In the genomic region with DNA sequence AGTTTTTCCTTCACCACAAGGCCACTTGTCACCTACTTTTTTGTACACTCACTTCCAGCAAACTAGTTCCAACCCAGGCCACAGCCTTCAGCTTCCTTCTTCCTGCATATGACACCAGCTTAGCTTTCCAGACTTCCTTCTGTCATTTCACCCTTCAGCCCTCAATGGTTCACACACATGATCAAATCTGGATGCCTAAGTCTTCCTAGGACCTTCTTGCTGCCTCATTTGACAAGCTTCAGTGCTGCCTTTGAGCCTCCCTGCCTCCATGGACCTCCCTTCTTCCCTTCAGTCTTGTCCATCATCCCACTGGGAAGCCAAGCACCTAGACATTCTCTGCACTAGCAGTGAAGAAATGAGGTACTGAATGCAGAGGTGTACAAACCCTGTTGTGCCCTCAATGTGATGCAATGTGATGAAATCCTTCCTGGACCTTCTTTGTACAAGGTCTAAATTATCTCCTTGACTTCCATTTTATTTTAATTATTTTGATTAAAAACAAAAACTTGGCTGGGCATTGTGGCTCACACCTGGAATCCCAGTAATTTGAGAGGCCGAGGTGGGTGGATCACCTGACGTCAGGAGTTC, we compare ENCODE assay signal across 15 cellular contexts. TPM values are rescaled to one million over a fixed set of nuclear protein-coding genes. Genes with fewer than 3 reads are reported as not detected.
DNase-seq lines count a peak whose midpoint lies in the region; ATAC-seq and TF ChIP-seq lines count a peak whose summit lies in the region.
"Had no signal": no experiment of that assay in that cellular context is flagged by ENCODE, and none has a peak within 500 bp of the region (broad histone marks: within the 10 kb centered on the region; RNA-seq: fewer than 3 reads in every experiment).

No MANE protein-coding gene starts in this region.

- H3K4me3 Mint-ChIP-seq in CD4-positive, alpha-beta T cell = no peak overlapping the region
- no peak overlapping the region for H3K4me3 Mint-ChIP-seq in activated T-helper 2 cell treated with anti-CD3 and anti-CD28 coated beads, Interferon-gamma antibody, Interleukin-2, Interleukin-4, amounts not matched to agents 10 μg/mL and 5 μg/mL and 100 μg/mL, durations not matched to agents 14 hours and 24 hours and 36 hours (ENCODE audit: low read depth)
- peak overlapping the region in 1 of 10 donors; percentile 23 for H3K4me3 Mint-ChIP-seq in naive thymus-derived CD4-positive, alpha-beta T cell

- 91 to 100% methylated on average over 2 of the region's 2 CpGs for WGBS in thyroid gland, 2 donors

- intact Hi-C loops in CD4-positive, alpha-beta T cell (cut with DNase I, micrococcal nuclease) = no loop called here
- intact Hi-C loops in activated T-helper 2 cell treated with anti-CD3 and anti-CD28 coated beads, Interferon-gamma antibody, Interleukin-2, Interleukin-4, amounts not matched to agents 10 μg/mL and 5 μg/mL and 100 μg/mL, durations not matched to agents 14 hours and 24 hours and 36 hours (cut with micrococcal nuclease) = no loop called here
- intact Hi-C loops in naive thymus-derived CD4-positive, alpha-beta T cell (cut with micrococcal nuclease) = no loop called here
- intact Hi-C loops in thyroid gland (cut with DNase I) = no loop called here

- H3K4me1 Mint-ChIP-seq in CD4-positive, alpha-beta T cell (ENCODE audit: low read depth) = peaks cover 52% of the 10 kb centered on the region
- peaks cover 40% of the 10 kb centered on the region for H3K4me1 Mint-ChIP-seq in activated T-helper 2 cell treated with anti-CD3 and anti-CD28 coated beads, Interferon-gamma antibody, Interleukin-2, Interleukin-4, amounts not matched to agents 10 μg/mL and 5 μg/mL and 100 μg/mL, durations not matched to agents 14 hours and 24 hours and 36 hours (ENCODE audit: low read depth)
- H3K4me1 Mint-ChIP-seq in naive thymus-derived CD4-positive, alpha-beta T cell = peaks cover 40 to 69% (median 68%) of the 10 kb centered on the region in 7 donors

- no peaks in the 10 kb centered on the region for H3K27me3 ChIP-seq in CD4-positive, alpha-beta T cell (ENCODE audit: control insufficient read depth, insufficient read depth, low read length)
- no peaks in the 10 kb centered on the region for H3K27me3 ChIP-seq in naive thymus-derived CD4-positive, alpha-beta T cell (ENCODE audit: control insufficient read depth in 2 of 2, insufficient read depth in 2 of 2, low read length in 2 of 2)
- no peaks in the 10 kb centered on the region for H3K27me3 ChIP-seq in thyroid gland
- H3K27me3 ChIP-seq: ascending aorta, colonic mucosa had no signal

- H3K27ac Mint-ChIP-seq in CD4-positive, alpha-beta T cell = peak overlapping the region; percentile 76
- H3K27ac Mint-ChIP-seq in activated T-helper 2 cell treated with anti-CD3 and anti-CD28 coated beads, Interferon-gamma antibody, Interleukin-2, Interleukin-4, amounts not matched to agents 10 μg/mL and 5 μg/mL and 100 μg/mL, durations not matched to agents 14 hours and 24 hours and 36 hours = peak overlapping the region; percentile 74
- H3K27ac Mint-ChIP-seq in naive thymus-derived CD4-positive, alpha-beta T cell = peak overlapping the region in 5 of 9 donors; percentile 3 to 62 (median 48)

- TF ChIP-seq POLR2A in thyroid gland (IDR thresholded peaks at IDR 0.05) = no peak

- ATAC-seq in CD4-positive, alpha-beta T cell (ENCODE audit: poor library complexity) = no peak
- ATAC-seq in naive thymus-derived CD4-positive, alpha-beta T cell = no peak
- no peak for ATAC-seq in HG02623 (IDR thresholded peaks at IDR 0.05; ENCODE audit: unreplicated experiment)

- H3K4me1 ChIP-seq in HEK293 (ENCODE audit: control insufficient read depth, insufficient read depth, low read length) (no peaks in the 10 kb centered on the region), thyroid gland (peaks cover 12% of the 10 kb centered on the region in 2 donors)
- H3K4me1 ChIP-seq in naive thymus-derived CD4-positive, alpha-beta T cell (ENCODE audit: control insufficient read depth in 2 of 2, insufficient read depth in 2 of 2, low read length in 2 of 2) = peaks cover 24 to 42% of the 10 kb centered on the region in 2 donors

- CTCF ChIA-PET in CD4-positive, alpha-beta T cell (lab: Charles Lee) = no interaction called here
- CTCF ChIA-PET in HEK293 (lab: Yijun Ruan, JAX) = interaction anchor here (0.6 kb wide), 1 partner anchor 86 kb away, joined by 3 read pairs; no protein-coding TSS in a partner anchor
- CTCF ChIA-PET in naive thymus-derived CD4-positive, alpha-beta T cell (lab: Charles Lee) = no interaction called here

- DNase-seq in CD4-positive, alpha-beta T cell = no peak
- no peak for DNase-seq in activated T-helper 2 cell treated with anti-CD3 and anti-CD28 coated beads, Interferon-gamma antibody, Interleukin-2, Interleukin-4, amounts not matched to agents 10 μg/mL and 5 μg/mL and 100 μg/mL, durations not matched to agents 14 hours and 24 hours and 36 hours (ENCODE audit: low spot score)
- no peak for DNase-seq in naive thymus-derived CD4-positive, alpha-beta T cell
- DNase-seq in thyroid gland = no peak
- no peak for DNase-seq in NCI-H2107 (lab: John Stamatoyannopoulos, UW)
- DNase-seq: colonic mucosa, DMS79, NCI-H1694 treated with DMSO at 0.1 percent for 48 hours, NCI-H446 treated with DMSO at 0.1 percent for 48 hours, retina had no signal

- H3K36me3 ChIP-seq in HEK293 (ENCODE audit: control insufficient read depth in 2 of 2, insufficient read depth in 1 of 2, low read length in 2 of 2) (peaks cover 0 to 46% of the 10 kb centered on the region in 2 experiments), thyroid gland (peaks cover 38 to 40% of the 10 kb centered on the region in 2 donors)
- H3K36me3 ChIP-seq in naive thymus-derived CD4-positive, alpha-beta T cell (ENCODE audit: control insufficient read depth in 2 of 3, insufficient read depth in 3 of 3, low read length in 3 of 3) = peaks cover 40 to 64% (median 40%) of the 10 kb centered on the region in 3 experiments

- no peaks in the 10 kb centered on the region for H3K9me3 ChIP-seq in CD4-positive, alpha-beta T cell (ENCODE audit: control insufficient read depth, low read length)
- no peaks in the 10 kb centered on the region for H3K9me3 ChIP-seq in HEK293 (ENCODE audit: control insufficient read depth, insufficient read depth, low read depth, low read length)
- no peaks in the 10 kb centered on the region for H3K9me3 ChIP-seq in naive thymus-derived CD4-positive, alpha-beta T cell (ENCODE audit: control insufficient read depth in 2 of 3, low read length in 3 of 3)
- no peaks in the 10 kb centered on the region for H3K9me3 ChIP-seq in thyroid gland
- H3K9me3 ChIP-seq: ascending aorta; BLaER1 treated with 17β-estradiol and CSF1 and Interleukin-3, amounts not matched to agents 10 nM and 100 nM; colonic mucosa had no signal

- no peak for TF ChIP-seq CTCF in CD4-positive, alpha-beta T cell (IDR thresholded peaks at IDR 0.05)
- TF ChIP-seq CTCF in HEK293 (tag by site-specific recombination; IDR thresholded peaks at IDR 0.05) (no peak), thyroid gland (IDR thresholded peaks at IDR 0.05) (no peak)

- no peaks in the 10 kb centered on the region for H3K27me3 Mint-ChIP-seq in CD4-positive, alpha-beta T cell
- H3K27me3 Mint-ChIP-seq in activated T-helper 2 cell treated with anti-CD3 and anti-CD28 coated beads, Interferon-gamma antibody, Interleukin-2, Interleukin-4, amounts not matched to agents 10 μg/mL and 5 μg/mL and 100 μg/mL, durations not matched to agents 14 hours and 24 hours and 36 hours (ENCODE audit: low read depth) = no peaks in the 10 kb centered on the region
- H3K27me3 Mint-ChIP-seq in naive thymus-derived CD4-positive, alpha-beta T cell = no peaks in the 10 kb centered on the region

- H3K9me3 Mint-ChIP-seq in CD4-positive, alpha-beta T cell = no peaks in the 10 kb centered on the region
- H3K9me3 Mint-ChIP-seq in activated T-helper 2 cell treated with anti-CD3 and anti-CD28 coated beads, Interferon-gamma antibody, Interleukin-2, Interleukin-4, amounts not matched to agents 10 μg/mL and 5 μg/mL and 100 μg/mL, durations not matched to agents 14 hours and 24 hours and 36 hours = no peaks in the 10 kb centered on the region
- H3K9me3 Mint-ChIP-seq in naive thymus-derived CD4-positive, alpha-beta T cell = no peaks in the 10 kb centered on the region

- peaks cover 69% of the 10 kb centered on the region for H3K36me3 Mint-ChIP-seq in CD4-positive, alpha-beta T cell (ENCODE audit: low read depth)
- peaks cover 86% of the 10 kb centered on the region for H3K36me3 Mint-ChIP-seq in activated T-helper 2 cell treated with anti-CD3 and anti-CD28 coated beads, Interferon-gamma antibody, Interleukin-2, Interleukin-4, amounts not matched to agents 10 μg/mL and 5 μg/mL and 100 μg/mL, durations not matched to agents 14 hours and 24 hours and 36 hours (ENCODE audit: low read depth)
- H3K36me3 Mint-ChIP-seq in naive thymus-derived CD4-positive, alpha-beta T cell = peaks cover 5 to 55% (median 34%) of the 10 kb centered on the region in 5 donors

- POLR2A ChIA-PET in CD4-positive, alpha-beta T cell (lab: Charles Lee) = no interaction called here
- POLR2A ChIA-PET in HEK293 (lab: Yijun Ruan, JAX) = no interaction called here
- POLR2A ChIA-PET in naive thymus-derived CD4-positive, alpha-beta T cell (lab: Charles Lee) = interaction anchor here (1.2 kb wide), 1 partner anchor 28 kb away, joined by 3 read pairs; no protein-coding TSS in a partner anchor

- H3K4me3 ChIP-seq in HEK293 (ENCODE audit: low read depth, low read length) = no peak overlapping the region
- no peak overlapping the region for H3K4me3 ChIP-seq in naive thymus-derived CD4-positive, alpha-beta T cell (ENCODE audit: low read length)
- H3K4me3 ChIP-seq in thyroid gland (replicated peaks in 1 of 3) = no peak overlapping the region
- H3K4me3 ChIP-seq: ascending aorta; BLaER1 treated with 17β-estradiol and CSF1 and Interleukin-3, amounts not matched to agents 10 nM and 100 nM; colonic mucosa; lung had no signal

- H3K27ac ChIP-seq in CD4-positive, alpha-beta T cell (ENCODE audit: low read depth, low read length) = no peak overlapping the region
- H3K27ac ChIP-seq in HEK293 (ENCODE audit: extremely low read depth, low read depth, low read length) (no peak overlapping the region), thyroid gland (no peak overlapping the region)
- no peak overlapping the region for H3K27ac ChIP-seq in naive thymus-derived CD4-positive, alpha-beta T cell (ENCODE audit: low read depth, low read length)
- H3K27ac ChIP-seq: ascending aorta, colonic mucosa had no signal

RNA-seq across cellular contexts. Expression of a gene that starts 4.3 kb away (rescaled TPM):
- total RNA-seq in CD4-positive, alpha-beta T cell = 100 to 1,000 TPM; 105 to 107 TPM
- 20.0 and 28.2 TPM in 2 replicates for total RNA-seq in activated T-helper 2 cell treated with anti-CD3 and anti-CD28 coated beads, Interferon-gamma antibody, Interleukin-2, Interleukin-4, amounts not matched to agents 10 μg/mL and 5 μg/mL and 100 μg/mL, durations not matched to agents 14 hours and 24 hours and 36 hours
- total RNA-seq in naive thymus-derived CD4-positive, alpha-beta T cell = 10 to 100 TPM; 20.3 to 80.5 (median 68.6) TPM
- polyA plus RNA-seq in naive thymus-derived CD4-positive, alpha-beta T cell = 10 to 100 TPM in 1 of 2 donors, 1 to 10 TPM in 1; 4.4 to 10.7 TPM
- 1 to 10 TPM; 4.1 to 7.1 (median 5.4) TPM for total RNA-seq in thyroid gland

RNA-seq across cellular contexts. Expression of a gene that starts 6.6 kb away (rescaled TPM):
- total RNA-seq in CD4-positive, alpha-beta T cell = 100 to 1,000 TPM; 248 to 262 TPM
- total RNA-seq in activated T-helper 2 cell treated with anti-CD3 and anti-CD28 coated beads, Interferon-gamma antibody, Interleukin-2, Interleukin-4, amounts not matched to agents 10 μg/mL and 5 μg/mL and 100 μg/mL, durations not matched to agents 14 hours and 24 hours and 36 hours = 124 and 129 TPM in 2 replicates
- total RNA-seq in naive thymus-derived CD4-positive, alpha-beta T cell = 100 to 1,000 TPM; 133 to 337 (median 189) TPM
- 100 to 1,000 TPM in 1 of 2 donors, 10 to 100 TPM in 1; 73.3 to 110 TPM for polyA plus RNA-seq in naive thymus-derived CD4-positive, alpha-beta T cell
- 10 to 100 TPM; 55.1 to 92.3 (median 70.0) TPM for total RNA-seq in thyroid gland

RNA-seq across cellular contexts. Expression of a gene that starts 20.3 kb away (rescaled TPM):
- total RNA-seq in CD4-positive, alpha-beta T cell = 10 to 100 TPM; 46.0 to 57.8 TPM
- total RNA-seq in activated T-helper 2 cell treated with anti-CD3 and anti-CD28 coated beads, Interferon-gamma antibody, Interleukin-2, Interleukin-4, amounts not matched to agents 10 μg/mL and 5 μg/mL and 100 μg/mL, durations not matched to agents 14 hours and 24 hours and 36 hours = 80.4 and 92.0 TPM in 2 replicates
- 100 to 1,000 TPM in 1 of 5 experiments, 10 to 100 TPM in 4; 64.0 to 151 (median 95.4) TPM for total RNA-seq in naive thymus-derived CD4-positive, alpha-beta T cell
- polyA plus RNA-seq in naive thymus-derived CD4-positive, alpha-beta T cell = 10 to 100 TPM; 40.9 to 48.1 TPM
- 100 to 1,000 TPM in 1 of 4 donors, 10 to 100 TPM in 3; 30.6 to 106 (median 67.6) TPM for total RNA-seq in thyroid gland

RNA-seq across cellular contexts. Expression of a gene that starts 21.0 kb away (rescaled TPM):
- total RNA-seq in CD4-positive, alpha-beta T cell = 10 to 100 TPM; 36.6 to 37.9 TPM
- total RNA-seq in activated T-helper 2 cell treated with anti-CD3 and anti-CD28 coated beads, Interferon-gamma antibody, Interleukin-2, Interleukin-4, amounts not matched to agents 10 μg/mL and 5 μg/mL and 100 μg/mL, durations not matched to agents 14 hours and 24 hours and 36 hours = 77.0 and 80.4 TPM in 2 replicates
- 10 to 100 TPM; 21.5 to 45.2 (median 42.2) TPM for total RNA-seq in naive thymus-derived CD4-positive, alpha-beta T cell
- 10 to 100 TPM; 17.5 to 36.2 TPM for polyA plus RNA-seq in naive thymus-derived CD4-positive, alpha-beta T cell
- total RNA-seq in thyroid gland = 10 to 100 TPM; 28.1 to 49.0 (median 31.3) TPM

RNA-seq across cellular contexts. Expression of a gene that starts 21.2 kb away (rescaled TPM):
- 10 to 100 TPM; 81.7 to 83.2 TPM for total RNA-seq in CD4-positive, alpha-beta T cell
- total RNA-seq in activated T-helper 2 cell treated with anti-CD3 and anti-CD28 coated beads, Interferon-gamma antibody, Interleukin-2, Interleukin-4, amounts not matched to agents 10 μg/mL and 5 μg/mL and 100 μg/mL, durations not matched to agents 14 hours and 24 hours and 36 hours = 567 TPM in 2 replicates
- 100 to 1,000 TPM; 120 to 777 (median 143) TPM for total RNA-seq in naive thymus-derived CD4-positive, alpha-beta T cell
- 100 to 1,000 TPM; 402 to 435 TPM for polyA plus RNA-seq in naive thymus-derived CD4-positive, alpha-beta T cell
- total RNA-seq in thyroid gland = 10 to 100 TPM; 31.3 to 66.6 (median 47.5) TPM
